ENCODE assay signal across 27 cellular contexts in the genomic region with DNA sequence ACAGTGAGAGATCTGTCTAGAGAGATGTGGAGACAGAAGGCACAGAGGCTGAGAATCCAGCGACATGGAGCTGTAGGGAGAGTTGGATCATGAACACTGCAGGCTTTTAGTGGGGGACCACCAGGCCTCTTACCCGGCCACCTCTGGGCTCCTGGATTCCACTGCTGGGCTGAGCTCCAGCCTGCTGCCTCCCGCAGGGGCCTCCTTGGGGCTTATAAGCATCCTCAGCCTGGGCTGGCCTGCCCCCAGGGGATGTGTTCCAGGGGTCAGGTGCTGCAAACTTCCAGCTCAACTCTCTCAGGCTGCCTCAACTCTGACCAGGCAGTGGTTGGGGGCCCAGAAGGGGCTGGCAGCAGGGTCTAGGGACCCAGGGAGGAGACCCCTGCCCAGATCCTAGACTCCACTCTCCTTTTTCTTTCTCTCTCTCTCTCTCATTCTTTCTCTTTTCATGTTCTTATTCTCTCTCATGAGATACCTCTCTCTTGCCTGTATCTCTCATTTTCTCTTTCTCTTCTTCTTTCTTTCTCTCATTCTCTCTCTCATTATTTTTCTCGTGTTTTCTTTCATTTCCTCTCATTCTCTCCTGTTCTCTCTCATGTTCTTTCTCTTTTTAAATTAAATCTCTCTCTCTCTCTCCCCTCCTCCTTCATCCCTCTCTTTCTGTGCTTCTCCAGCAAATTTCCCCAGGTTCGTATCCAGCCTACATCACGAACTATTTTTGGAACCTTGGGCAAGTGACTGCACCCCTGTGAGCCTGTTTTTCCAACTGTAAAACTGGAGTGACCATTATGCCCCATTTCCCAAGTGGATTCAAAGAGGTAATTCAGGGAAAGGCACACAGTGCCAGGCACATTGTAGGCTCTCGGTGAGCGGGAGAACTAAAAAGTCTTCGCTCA. TPM values are rescaled to one million over a fixed set of nuclear protein-coding genes. Genes with fewer than 3 reads are reported as not detected.
"Had no signal": no experiment of that assay in that cellular context is flagged by ENCODE, and none has a peak within 500 bp of the region (broad histone marks: within the 10 kb centered on the region; RNA-seq: fewer than 3 reads in every experiment).

A gene with protein sequence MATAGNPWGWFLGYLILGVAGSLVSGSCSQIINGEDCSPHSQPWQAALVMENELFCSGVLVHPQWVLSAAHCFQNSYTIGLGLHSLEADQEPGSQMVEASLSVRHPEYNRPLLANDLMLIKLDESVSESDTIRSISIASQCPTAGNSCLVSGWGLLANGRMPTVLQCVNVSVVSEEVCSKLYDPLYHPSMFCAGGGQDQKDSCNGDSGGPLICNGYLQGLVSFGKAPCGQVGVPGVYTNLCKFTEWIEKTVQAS (minus strand): TSS at position 190 of the 896 bp plus-strand sequence. CDS start 657 bp downstream, outside the sequence.

- H3K4me1 ChIP-seq: uterus had no signal

- H3K79me2 ChIP-seq: hepatocyte had no signal

- FAIRE-seq: endothelial cell of umbilical vein had no signal

- DNase-seq: effector CD4-positive, alpha-beta T cell; endodermal cell; erythroblast; foreskin melanocyte; head of caudate nucleus; left colon; left ventricle myocardium superior; mesendoderm; naive thymus-derived CD4-positive, alpha-beta T cell; nephron progenitor cell; posterior cingulate gyrus; sigmoid colon; stimulated activated CD4-positive, alpha-beta T cell treated with anti-CD3 and anti-CD28 coated beads, Interleukin-2, amount 100 ng/mL, for 24 hours; tibial artery; uterus had no signal

- H2AFZ ChIP-seq: hepatocyte had no signal

- H3K4me3 ChIP-seq: coronary artery, hepatocyte, lung, right atrium auricular region, sigmoid colon, skin epidermis, tibial artery, upper lobe of left lung, uterus had no signal

- H3K4me2 ChIP-seq: hepatocyte had no signal

- H3K9me3 Mint-ChIP-seq: endodermal cell; nephron progenitor cell; stimulated activated naive CD8-positive, alpha-beta T cell treated with anti-CD3 and anti-CD28 coated beads, Interleukin-15, Interleukin-2, amounts not matched to agents 100 ng/mL and 50 ng/mL, for 24 hours had no signal

- H3K27ac ChIP-seq: coronary artery, hepatocyte, right atrium auricular region, sigmoid colon, skin epidermis, tibial artery, upper lobe of left lung, uterus had no signal

- H3K27ac Mint-ChIP-seq: endodermal cell; nephron progenitor cell; stimulated activated naive CD8-positive, alpha-beta T cell treated with anti-CD3 and anti-CD28 coated beads, Interleukin-15, Interleukin-2, amounts not matched to agents 100 ng/mL and 50 ng/mL, for 24 hours had no signal

- H3K4me3 Mint-ChIP-seq: stimulated activated naive CD8-positive, alpha-beta T cell treated with anti-CD3 and anti-CD28 coated beads, Interleukin-15, Interleukin-2, amounts not matched to agents 100 ng/mL and 50 ng/mL, for 24 hours had no signal

- H3K9me3 ChIP-seq: right atrium auricular region, tibial artery, upper lobe of left lung, uterus had no signal

- H3K4me1 Mint-ChIP-seq: endodermal cell had no signal

- H3K36me3 ChIP-seq: right atrium auricular region, sigmoid colon, tibial artery, upper lobe of left lung, uterus had no signal

- H3K36me3 Mint-ChIP-seq: naive thymus-derived CD4-positive, alpha-beta T cell had no signal

- ATAC-seq: left colon; left ventricle myocardium superior; naive thymus-derived CD4-positive, alpha-beta T cell had no signal

RNA-seq across cellular contexts. Expression of the gene that starts here (rescaled TPM):
- total RNA-seq: dermis microvascular lymphatic vessel endothelial cell; endodermal cell; endothelial cell of umbilical vein; hepatocyte; kidney epithelial cell; left ventricle myocardium superior; lung; naive thymus-derived CD4-positive, alpha-beta T cell; osteocyte; right atrium auricular region; sigmoid colon; temporal lobe; upper lobe of left lung had no signal
- polyA plus RNA-seq: endothelial cell of umbilical vein; naive thymus-derived CD4-positive, alpha-beta T cell had no signal
